19 cellular contexts compared by ENCODE assay signal in the genomic region with DNA sequence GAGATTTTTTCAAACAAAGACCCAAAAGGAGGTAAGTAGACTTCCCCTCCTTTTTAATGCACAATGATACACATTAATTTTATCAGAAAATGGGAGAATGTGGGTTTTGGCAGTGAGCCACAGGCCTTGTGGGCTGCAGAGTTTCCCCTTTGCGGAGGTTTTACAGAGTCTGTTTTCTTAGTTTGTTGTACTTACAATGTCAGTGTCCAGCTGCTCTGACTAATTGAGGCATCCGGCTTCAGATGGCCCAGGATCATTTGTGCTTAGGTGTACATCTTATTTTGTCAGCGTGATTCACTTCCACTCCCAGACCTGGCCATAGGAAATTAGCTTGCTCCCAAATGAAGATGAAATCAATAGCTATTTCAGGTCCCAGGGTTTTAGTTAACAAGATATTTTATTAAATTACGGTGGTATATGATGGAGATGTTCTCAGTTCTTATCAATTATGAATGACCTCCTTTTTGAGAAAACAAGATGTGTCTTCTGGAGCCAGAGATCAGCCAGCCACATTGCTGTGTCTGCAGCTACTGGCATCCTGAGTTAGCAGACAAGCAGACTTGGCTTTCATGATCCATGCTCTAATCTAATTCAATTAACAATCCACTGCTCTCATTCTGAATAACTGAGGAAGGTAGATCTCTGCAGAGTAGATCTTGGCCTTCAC.
DNase-seq lines count a peak whose midpoint lies in the region; ATAC-seq and TF ChIP-seq lines count a peak whose summit lies in the region.
"Had no signal": no experiment of that assay in that cellular context is flagged by ENCODE, and none has a peak within 500 bp of the region (broad histone marks: within the 10 kb centered on the region; RNA-seq: fewer than 3 reads in every experiment).

No MANE protein-coding gene starts in this region.

- in situ Hi-C loops in ACHN (cut with HindIII; ENCODE audit: low pct_ligation_motif_present, low pct_unique_long_range_greater_than_20kb, low sequenced_read_pairs): no loop called here

- H3K36me3 ChIP-seq in RWPE2 (ENCODE audit: low read depth): no peaks in the 10 kb centered on the region
- H3K36me3 ChIP-seq: SJSA1 had no signal

- no peak for TF ChIP-seq CTCF in RWPE2 (IDR thresholded peaks at IDR 0.05; ENCODE audit: poor library complexity, severe bottlenecking)

- DNase-seq in HCEC 1CT (peak; percentile 50), RWPE2 (ENCODE audit: low spot score) (no peak), astrocyte of the hippocampus (ENCODE audit: low read depth, low spot score) (peak; percentile 4), iris pigment epithelial cell (ENCODE audit: low read depth) (peak; percentile 1), ACHN (no peak), NCI-H345 treated with DMSO at 0.1 percent for 48 hours (lab: John Stamatoyannopoulos, UW; ENCODE audit: unreplicated experiment) (no peak)
- DNase-seq in stimulated activated CD4-positive, alpha-beta T cell treated with anti-CD3 and anti-CD28 coated beads, Interleukin-1b, Interleukin-23, amount 100 ng/mL, for 48 hours: no peak
- DNase-seq: Calu3; CD4-positive, alpha-beta T cell; DMS79; GDM1; NCI-H1048; NCI-H446 treated with DMSO at 0.1 percent for 48 hours; NCI-H774 had no signal

- H3K27me3 ChIP-seq in RWPE2 (ENCODE audit: insufficient read depth, poor library complexity, severe bottlenecking): no peaks in the 10 kb centered on the region
- H3K27me3 ChIP-seq: SJSA1 had no signal

- H3K4me3 ChIP-seq in RWPE2 (ENCODE audit: severe bottlenecking): no peak overlapping the region
- H3K4me3 ChIP-seq: GM23338, K562, SJSA1 had no signal

- ATAC-seq in RWPE2 (ENCODE audit: low read depth) (0 out of 3 replicates have a peak, but pooled peaks have one; percentile 42), GM19328 (IDR thresholded peaks at IDR 0.05; ENCODE audit: unreplicated experiment) (no peak)
- ATAC-seq: GM23338, K562 had no signal

- peaks cover 3% of the 10 kb centered on the region for H3K4me1 ChIP-seq in RWPE2 (ENCODE audit: insufficient read depth, poor library complexity, severe bottlenecking)
- H3K4me1 ChIP-seq: SJSA1 had no signal

- H3K9me3 ChIP-seq in RWPE2 (ENCODE audit: severe bottlenecking): no peaks in the 10 kb centered on the region
- H3K9me3 ChIP-seq: SJSA1 had no signal

- no peak overlapping the region for H3K27ac ChIP-seq in RWPE2 (ENCODE audit: poor library complexity, severe bottlenecking)
- H3K27ac ChIP-seq: HL-60, SJSA1 had no signal

Comparison
In these comparisons a context has a peak if more than half of its experiments do, and no peak if none do; other contexts are left out.
1. DNase-seq: peak in HCEC 1CT (single experiment), astrocyte of the hippocampus (single experiment) and iris pigment epithelial cell (single experiment); none in RWPE2 (single experiment), stimulated activated CD4-positive, alpha-beta T cell treated with anti-CD3 and anti-CD28 coated beads, Interleukin-1b, Interleukin-23, amount 100 ng/mL, for 48 hours (single experiment), ACHN (single experiment) and NCI-H345 treated with DMSO at 0.1 percent for 48 hours (single experiment).